Comparison of ENCODE assay signal across 20 cellular contexts in genomic region chr19:28961772-28962500, GRCh38.
DNase-seq lines count a peak whose midpoint lies in the region; ATAC-seq and TF ChIP-seq lines count a peak whose summit lies in the region.
"Had no signal": no experiment of that assay in that cellular context is flagged by ENCODE, and none has a peak within 500 bp of the region (broad histone marks: within the 10 kb centered on the region; RNA-seq: fewer than 3 reads in every experiment).

No MANE protein-coding gene starts in this region.

- H3K27ac ChIP-seq in RWPE2 (ENCODE audit: poor library complexity, severe bottlenecking): peak overlapping the region; percentile 89
- peak overlapping the region; percentile 86 for H3K27ac ChIP-seq in fibroblast of lung (ENCODE audit: insufficient read depth, low read length)
- no peak overlapping the region for H3K27ac ChIP-seq in trophoblast cell (ENCODE audit: low read depth, low read length)
- no peak overlapping the region for H3K27ac ChIP-seq in vagina
- no peak overlapping the region for H3K27ac ChIP-seq in neuronal stem cell (replicated peaks; ENCODE audit: low read length)
- H3K27ac ChIP-seq: C4-2B, dorsolateral prefrontal cortex, suprapubic skin had no signal

- H4K91ac ChIP-seq in trophoblast cell (ENCODE audit: low read depth, low read length): no peak overlapping the region
- H4K91ac ChIP-seq in neuronal stem cell (ENCODE audit: low read depth, low read length, poor library complexity): no peak overlapping the region

- WGBS in trophoblast cell (ENCODE audit: extremely low coverage, insufficient coverage, insufficient read length): no CpG with 5 or more reads among the region's 1 CpG
- no CpG with 5 or more reads among the region's 1 CpG for WGBS in neuronal stem cell (ENCODE audit: extremely low coverage in 2 of 2, insufficient read length in 2 of 2, insufficient replicate concordance in 1 of 2), 2 donors

- no peak overlapping the region for H2BK12ac ChIP-seq in trophoblast cell (ENCODE audit: low read length)
- no peak overlapping the region for H2BK12ac ChIP-seq in neuronal stem cell (ENCODE audit: low read length)

- H3K9ac ChIP-seq in fibroblast of lung (ENCODE audit: insufficient read depth, low read length): peak overlapping the region; percentile 27
- H3K9ac ChIP-seq in trophoblast cell (ENCODE audit: low read length): no peak overlapping the region
- no peak overlapping the region for H3K9ac ChIP-seq in neuronal stem cell (ENCODE audit: low read depth, low read length, poor library complexity)

- no peaks in the 10 kb centered on the region for H3K36me3 ChIP-seq in RWPE2 (ENCODE audit: low read depth)
- no peaks in the 10 kb centered on the region for H3K36me3 ChIP-seq in fibroblast of lung (ENCODE audit: control insufficient read depth, insufficient read depth, low read length)
- H3K36me3 ChIP-seq in trophoblast cell (ENCODE audit: control insufficient read depth in 1 of 2, insufficient read depth in 2 of 2, low read length in 2 of 2): no peaks in the 10 kb centered on the region
- H3K36me3 ChIP-seq in vagina: no peaks in the 10 kb centered on the region
- H3K36me3 ChIP-seq in neuronal stem cell (replicated peaks in 1 of 2; ENCODE audit: control insufficient read depth in 2 of 2, insufficient read depth in 2 of 2, low read length in 2 of 2): no peaks in the 10 kb centered on the region
- H3K36me3 ChIP-seq: suprapubic skin had no signal

- peaks cover 15% of the 10 kb centered on the region for H3K4me1 ChIP-seq in RWPE2 (ENCODE audit: insufficient read depth, poor library complexity, severe bottlenecking)
- H3K4me1 ChIP-seq in fibroblast of lung (ENCODE audit: control insufficient read depth, extremely low read depth, insufficient read depth, low read length): peaks cover 16% of the 10 kb centered on the region
- peaks cover 0 to 2% of the 10 kb centered on the region in 2 experiments for H3K4me1 ChIP-seq in trophoblast cell (ENCODE audit: control insufficient read depth in 1 of 2, insufficient read depth in 2 of 2, low read length in 2 of 2)
- no peaks in the 10 kb centered on the region for H3K4me1 ChIP-seq in vagina
- peaks cover 0 to 3% of the 10 kb centered on the region in 2 donors for H3K4me1 ChIP-seq in neuronal stem cell (ENCODE audit: control insufficient read depth in 2 of 2, insufficient read depth in 1 of 2, low read depth in 1 of 2, low read length in 2 of 2)
- H3K4me1 ChIP-seq: suprapubic skin had no signal

- H2BK5ac ChIP-seq in trophoblast cell (ENCODE audit: low read depth, low read length, poor library complexity) (no peak overlapping the region), neuronal stem cell (ENCODE audit: low read length) (no peak overlapping the region)

- H3K4me2 ChIP-seq in fibroblast of lung (ENCODE audit: extremely low read depth, insufficient read depth, low read length): peak overlapping the region; percentile 52
- no peak overlapping the region for H3K4me2 ChIP-seq in trophoblast cell (ENCODE audit: low read length)
- no peak overlapping the region for H3K4me2 ChIP-seq in neuronal stem cell (ENCODE audit: insufficient read depth, low read length, poor library complexity, severe bottlenecking)

- peaks cover 3% of the 10 kb centered on the region for H3K9me3 ChIP-seq in RWPE2 (ENCODE audit: severe bottlenecking)
- no peaks in the 10 kb centered on the region for H3K9me3 ChIP-seq in fibroblast of lung (ENCODE audit: control insufficient read depth, insufficient read depth, low read depth, low read length)
- no peaks in the 10 kb centered on the region for H3K9me3 ChIP-seq in trophoblast cell (ENCODE audit: insufficient read depth, low read depth, low read length)
- H3K9me3 ChIP-seq in vagina: no peaks in the 10 kb centered on the region
- H3K9me3 ChIP-seq in neuronal stem cell (replicated peaks in 1 of 2; ENCODE audit: control insufficient read depth in 2 of 2, insufficient read depth in 1 of 2, low read depth in 1 of 2, low read length in 2 of 2): no peaks in the 10 kb centered on the region
- H3K9me3 ChIP-seq: suprapubic skin had no signal

- no peaks in the 10 kb centered on the region for H3K79me1 ChIP-seq in trophoblast cell (ENCODE audit: low read length)
- no peaks in the 10 kb centered on the region for H3K79me1 ChIP-seq in neuronal stem cell (ENCODE audit: low read depth, low read length)

- TF ChIP-seq POLR2A in vagina (IDR thresholded peaks at IDR 0.05): no peak

- ATAC-seq in RWPE2 (ENCODE audit: low read depth): peak; percentile 83
- no peak for ATAC-seq in HG03045 (IDR thresholded peaks at IDR 0.05; ENCODE audit: unreplicated experiment)
- ATAC-seq: Right ventricle myocardium inferior, WTC11 had no signal

- in situ Hi-C loops in Caki2 (cut with HindIII; ENCODE audit: low pct_unique_long_range_greater_than_20kb, low sequenced_read_pairs): no loop called here

- intact Hi-C loops in vagina (cut with DNase I): no loop called here

- no peak overlapping the region for H4K8ac ChIP-seq in trophoblast cell (ENCODE audit: low read depth, low read length)
- no peak overlapping the region for H4K8ac ChIP-seq in neuronal stem cell (ENCODE audit: low read depth, low read length)

- H2BK120ac ChIP-seq in trophoblast cell (ENCODE audit: insufficient read depth, low read length, poor library complexity) (no peak overlapping the region), neuronal stem cell (ENCODE audit: low read depth, low read length) (no peak overlapping the region)

- DNase-seq in Caki2 (ENCODE audit: low read depth) (peak; percentile 14), RWPE2 (ENCODE audit: low spot score) (no peak), fibroblast of lung (ENCODE audit: low read depth in 2 of 2) (peak; percentile 14 to 24), trophoblast cell (peak; percentile 18 to 85), vagina (ENCODE audit: extremely low spot score in 2 of 2) (no peak), neuronal stem cell (ENCODE audit: low spot score) (no peak), NCI-H1417 (lab: John Stamatoyannopoulos, UW) (no peak)
- DNase-seq: activated CD4-positive, alpha-beta memory T cell treated with anti-CD3 and anti-CD28 coated beads, Interleukin-2, amount 10 ng/mL, durations not matched to agents 7 days and 5 days; activated naive CD4-positive, alpha-beta T cell treated with anti-CD3 and anti-CD28 coated beads, Interleukin-2, amount 10 ng/mL, durations not matched to agents 7 days and 5 days; activated T-cell treated with anti-CD3 and anti-CD28 coated beads, Interleukin-2, amount 50 U/mL, for 1 hour; dorsolateral prefrontal cortex; hippocampal formation; kidney; NCI-H1930; NCI-H446 had no signal

- no peak overlapping the region for H3K18ac ChIP-seq in trophoblast cell (ENCODE audit: low read length)
- H3K18ac ChIP-seq in neuronal stem cell (ENCODE audit: low read length): no peak overlapping the region

- no peak overlapping the region for H4K12ac ChIP-seq in trophoblast cell (ENCODE audit: low read depth, low read length)

- H3K23ac ChIP-seq in trophoblast cell (ENCODE audit: low read length) (no peak overlapping the region), neuronal stem cell (ENCODE audit: low read depth, low read length, poor library complexity) (no peak overlapping the region)

- H3K14ac ChIP-seq in trophoblast cell (ENCODE audit: low read length) (no peak overlapping the region), neuronal stem cell (ENCODE audit: low read length) (no peak overlapping the region)

- H2AFZ ChIP-seq in fibroblast of lung (ENCODE audit: low read length): no peak overlapping the region
- no peak overlapping the region for H2AFZ ChIP-seq in trophoblast cell (ENCODE audit: insufficient read depth, low read length, poor library complexity)
- H2AFZ ChIP-seq in neuronal stem cell (ENCODE audit: low read length): no peak overlapping the region

- H3K4ac ChIP-seq in trophoblast cell (ENCODE audit: low read depth, low read length): no peak overlapping the region
- no peak overlapping the region for H3K4ac ChIP-seq in neuronal stem cell (ENCODE audit: low read length)

- H3K27me3 ChIP-seq in RWPE2 (ENCODE audit: insufficient read depth, poor library complexity, severe bottlenecking) (no peaks in the 10 kb centered on the region), fibroblast of lung (ENCODE audit: control insufficient read depth, insufficient read depth, low read length) (no peaks in the 10 kb centered on the region), trophoblast cell (ENCODE audit: insufficient read depth, low read length) (no peaks in the 10 kb centered on the region), vagina (no peaks in the 10 kb centered on the region), neuronal stem cell (ENCODE audit: control insufficient read depth in 3 of 3, insufficient read depth in 3 of 3, low read depth in 1 of 3, low read length in 3 of 3) (no peaks in the 10 kb centered on the region)
- H3K27me3 ChIP-seq: dorsolateral prefrontal cortex, suprapubic skin had no signal

- H2AK5ac ChIP-seq in trophoblast cell (ENCODE audit: low read length) (no peak overlapping the region), neuronal stem cell (ENCODE audit: low read depth, low read length) (no peak overlapping the region)

- H3K4me3 ChIP-seq in RWPE2 (ENCODE audit: severe bottlenecking) (no peak overlapping the region), fibroblast of lung (replicated peaks in 1 of 4; ENCODE audit: control extremely low read depth in 1 of 4, insufficient read depth in 1 of 4, low read depth in 3 of 4, low read length in 4 of 4) (no peak overlapping the region), trophoblast cell (ENCODE audit: low read depth, low read length) (no peak overlapping the region), vagina (no peak overlapping the region), neuronal stem cell (ENCODE audit: low read length in 2 of 2) (no peak overlapping the region)
- H3K4me3 ChIP-seq: dorsolateral prefrontal cortex, suprapubic skin had no signal

- H4K20me1 ChIP-seq in fibroblast of lung (ENCODE audit: control insufficient read depth, extremely low read depth, insufficient read depth, low read length): no peaks in the 10 kb centered on the region

- H3K79me2 ChIP-seq in fibroblast of lung (ENCODE audit: control insufficient read depth, insufficient read depth, low read length): no peaks in the 10 kb centered on the region
- H3K79me2 ChIP-seq in trophoblast cell (ENCODE audit: control insufficient read depth, insufficient read depth, low read length, poor library complexity): no peaks in the 10 kb centered on the region

- H2BK15ac ChIP-seq in neuronal stem cell (ENCODE audit: low read length): no peak overlapping the region

- TF ChIP-seq CTCF in RWPE2 (IDR thresholded peaks at IDR 0.05; ENCODE audit: poor library complexity, severe bottlenecking) (no peak), fibroblast of lung (conservative IDR thresholded peaks at IDR 0.05 in 1 of 2, IDR thresholded peaks at IDR 0.05 in 1 of 2; ENCODE audit: low read depth in 1 of 2, low read length in 2 of 2) (no peak), vagina (IDR thresholded peaks at IDR 0.05) (no peak)

Comparison
In these comparisons a context has a peak if more than half of its experiments do, and no peak if none do; other contexts are left out.
1. DNase-seq: peak in Caki2 (single experiment), fibroblast of lung (2 of 2) and trophoblast cell (2 of 2); none in RWPE2 (single experiment), vagina (0 of 2), neuronal stem cell (single experiment) and NCI-H1417 (0 of 3).
2. H3K27ac ChIP-seq: peak in RWPE2 (single experiment) and fibroblast of lung (single experiment); none in trophoblast cell (single experiment), vagina (single experiment) and neuronal stem cell (single experiment).